Comparison of ENCODE assay signal across 30 cellular contexts in genomic region chr15:66950114-66950513, GRCh38.
"Had no signal": no experiment of that assay in that cellular context is flagged by ENCODE, and none has a peak within 500 bp of the region (broad histone marks: within the 10 kb centered on the region; RNA-seq: fewer than 3 reads in every experiment).

No MANE protein-coding gene starts in this region.

- H3K4me1 Mint-ChIP-seq: neural crest cell had no signal

- H3K4me3 ChIP-seq: ovary, psoas muscle, right lobe of liver, sigmoid colon, suprapubic skin, testis, tibial artery, transverse colon, upper lobe of right lung, uterus had no signal

- H3K9me3 ChIP-seq: ovary, right lobe of liver, sigmoid colon, suprapubic skin, testis, transverse colon, upper lobe of right lung, uterus had no signal

- H3K27ac Mint-ChIP-seq: naive thymus-derived CD8-positive, alpha-beta T cell; natural killer cell treated with Interleukin-12 subunit alpha and Interleukin-12 subunit beta and Interleukin-15 and Interleukin-18, amount 100 ng/mL, for 72 hours; nephron progenitor cell; progenitor cell of endocrine pancreas; stimulated activated effector memory CD8-positive, alpha-beta T cell treated with anti-CD3 and anti-CD28 coated beads, Interleukin-12 subunit alpha, Interleukin-12 subunit beta, amount 100 ng/mL, for 72 hours; stimulated activated naive CD8-positive, alpha-beta T cell treated with anti-CD3 and anti-CD28 coated beads, Interleukin-15, amount 100 ng/mL, for 72 hours; type B pancreatic cell had no signal

- H3K36me3 ChIP-seq: ovary, right lobe of liver, sigmoid colon, suprapubic skin, tibial artery, transverse colon, upper lobe of right lung, uterus had no signal

- H3K36me3 Mint-ChIP-seq: naive thymus-derived CD8-positive, alpha-beta T cell; natural killer cell treated with Interleukin-12 subunit alpha and Interleukin-12 subunit beta and Interleukin-15 and Interleukin-18, amount 100 ng/mL, for 72 hours; stimulated activated effector memory CD8-positive, alpha-beta T cell treated with anti-CD3 and anti-CD28 coated beads, Interleukin-12 subunit alpha, Interleukin-12 subunit beta, amount 100 ng/mL, for 72 hours; type B pancreatic cell had no signal

- H3K4me1 ChIP-seq: parathyroid adenoma, right lobe of liver, sigmoid colon, testis, upper lobe of right lung, uterus had no signal

- H3K27me3 ChIP-seq: ovary, right lobe of liver, sigmoid colon, suprapubic skin, testis, tibial artery, transverse colon, upper lobe of right lung, uterus had no signal

- H3K9me3 Mint-ChIP-seq: naive thymus-derived CD8-positive, alpha-beta T cell; natural killer cell treated with Interleukin-12 subunit alpha and Interleukin-12 subunit beta and Interleukin-15 and Interleukin-18, amount 100 ng/mL, for 72 hours; nephron progenitor cell; neural crest cell; stimulated activated effector memory CD8-positive, alpha-beta T cell treated with anti-CD3 and anti-CD28 coated beads, Interleukin-12 subunit alpha, Interleukin-12 subunit beta, amount 100 ng/mL, for 72 hours; stimulated activated naive CD8-positive, alpha-beta T cell treated with anti-CD3 and anti-CD28 coated beads, Interleukin-15, amount 100 ng/mL, for 72 hours; type B pancreatic cell had no signal

- H3K27ac ChIP-seq: ovary, parathyroid adenoma, psoas muscle, right lobe of liver, sigmoid colon, suprapubic skin, testis, tibial artery, transverse colon, upper lobe of right lung, uterus had no signal

- H3K4me3 Mint-ChIP-seq: naive thymus-derived CD8-positive, alpha-beta T cell; natural killer cell treated with Interleukin-12 subunit alpha and Interleukin-12 subunit beta and Interleukin-15 and Interleukin-18, amount 100 ng/mL, for 72 hours; nephron progenitor cell; neural crest cell; stimulated activated effector memory CD8-positive, alpha-beta T cell treated with anti-CD3 and anti-CD28 coated beads, Interleukin-12 subunit alpha, Interleukin-12 subunit beta, amount 100 ng/mL, for 72 hours; stimulated activated naive CD8-positive, alpha-beta T cell treated with anti-CD3 and anti-CD28 coated beads, Interleukin-15, amount 100 ng/mL, for 72 hours; type B pancreatic cell had no signal

- H3K9ac ChIP-seq: parathyroid adenoma had no signal

- DNase-seq: naive thymus-derived CD8-positive, alpha-beta T cell; nephron progenitor cell; occipital lobe; ovary; posterior cingulate gyrus; psoas muscle; right cardiac atrium; right lobe of liver; sigmoid colon; small intestine; stimulated activated CD4-positive, alpha-beta T cell treated with anti-CD3 and anti-CD28 coated beads, Interleukin-15, amount 100 ng/mL, for 24 hours; stimulated activated CD4-positive, alpha-beta T cell treated with anti-CD3 and anti-CD28 coated beads, Interleukin-2, amount 100 ng/mL, for 24 hours; stimulated activated CD4-positive, alpha-beta T cell treated with anti-CD3 and anti-CD28 coated beads, Interleukin-2, amount 100 ng/mL, for 48 hours; stimulated activated CD4-positive, alpha-beta T cell treated with anti-CD3 and anti-CD28 coated beads, Interleukin-4, amount 100 ng/mL, for 24 hours; stimulated activated naive CD4-positive, alpha-beta T cell; stimulated activated naive CD8-positive, alpha-beta T cell treated with anti-CD3 and anti-CD28 coated beads, Interleukin-15, amount 100 ng/mL, for 72 hours; stimulated activated naive CD8-positive, alpha-beta T cell treated with anti-CD3 and anti-CD28 coated beads, Interleukin-15, Interleukin-2, amounts not matched to agents 100 U/mL and 50 U/mL, for 24 hours; substantia nigra; testis; tibial artery; transverse colon; upper lobe of right lung; uterus had no signal

- ATAC-seq: naive thymus-derived CD8-positive, alpha-beta T cell; natural killer cell treated with Interleukin-12 subunit alpha and Interleukin-12 subunit beta and Interleukin-15 and Interleukin-18, amount 100 ng/mL, for 72 hours; psoas muscle; right cardiac atrium; right lobe of liver; stimulated activated effector memory CD8-positive, alpha-beta T cell treated with anti-CD3 and anti-CD28 coated beads, Interleukin-12 subunit alpha, Interleukin-12 subunit beta, amount 100 ng/mL, for 72 hours; stimulated activated naive CD8-positive, alpha-beta T cell treated with anti-CD3 and anti-CD28 coated beads, Interleukin-15, amount 100 ng/mL, for 72 hours; stimulated activated naive CD8-positive, alpha-beta T cell treated with anti-CD3 and anti-CD28 coated beads, Interleukin-15, Interleukin-2, amounts not matched to agents 100 U/mL and 50 U/mL, for 24 hours; upper lobe of right lung had no signal
